13 cellular contexts compared by ENCODE assay signal in genomic region chr11:114137054-114137453, GRCh38.
DNase-seq lines count a peak whose midpoint lies in the region; TF ChIP-seq lines count a peak whose summit lies in the region.
"Had no signal": no experiment of that assay in that cellular context is flagged by ENCODE, and none has a peak within 500 bp of the region (broad histone marks: within the 10 kb centered on the region; RNA-seq: fewer than 3 reads in every experiment).

No MANE protein-coding gene starts in this region.

- H3K27ac ChIP-seq in 22Rv1, result 0 out of 2 replicates have a peak overlapping the region, but pooled peaks have one; percentile 7

- DNase-seq in CD1c-positive myeloid dendritic cell (ENCODE audit: extremely low spot score), result peak; percentile 33
- no peak for DNase-seq in osteocyte (ENCODE audit: extremely low spot score, unreplicated experiment)
- no peak for DNase-seq in NCI-H146 (lab: John Stamatoyannopoulos, UW)
- DNase-seq in activated CD8-positive, alpha-beta memory T cell treated with anti-CD3 and anti-CD28 coated beads, Interleukin-2, amount 50 U/mL, for 48 hours, result no peak
- no peak for DNase-seq in NCI-H345 (lab: John Stamatoyannopoulos, UW)
- DNase-seq: Caco-2; NCI-H1417 treated with DMSO at 0.1 percent for 48 hours; NCI-H510A treated with DMSO at 0.1 percent for 48 hours; RPMI8226; stimulated activated CD4-positive, alpha-beta T cell treated with anti-CD3 and anti-CD28 coated beads, Interleukin-1b, Interleukin-23, amount 100 ng/mL, for 48 hours; T-helper 9 cell had no signal

- TF ChIP-seq CTCF in 22Rv1 (IDR thresholded peaks at IDR 0.05) (no peak), osteocyte (IDR thresholded peaks at IDR 0.05) (no peak)

- H3K4me3 Mint-ChIP-seq in dendritic cell treated with granulocyte-macrophage colony-stimulating factor and Interleukin-4, amounts not matched to agents 40 ng/mL and 50 ng/mL, for 4 days, result no peak overlapping the region
- no peak overlapping the region for H3K4me3 Mint-ChIP-seq in osteocyte (ENCODE audit: unreplicated experiment)

- H3K9me3 Mint-ChIP-seq in dendritic cell treated with granulocyte-macrophage colony-stimulating factor and Interleukin-4, amounts not matched to agents 40 ng/mL and 50 ng/mL, for 4 days, result no peaks in the 10 kb centered on the region
- no peaks in the 10 kb centered on the region for H3K9me3 Mint-ChIP-seq in osteocyte (ENCODE audit: unreplicated experiment)

- peaks cover 62% of the 10 kb centered on the region for H3K4me1 Mint-ChIP-seq in dendritic cell treated with granulocyte-macrophage colony-stimulating factor and Interleukin-4, amounts not matched to agents 40 ng/mL and 50 ng/mL, for 4 days (ENCODE audit: low read depth)
- H3K4me1 Mint-ChIP-seq in osteocyte (ENCODE audit: unreplicated experiment), result peaks cover 46% of the 10 kb centered on the region

- peak overlapping the region; percentile 35 for H3K27ac Mint-ChIP-seq in dendritic cell treated with granulocyte-macrophage colony-stimulating factor and Interleukin-4, amounts not matched to agents 40 ng/mL and 50 ng/mL, for 4 days
- H3K27ac Mint-ChIP-seq in osteocyte (ENCODE audit: unreplicated experiment), result peak overlapping the region; percentile 2

- intact Hi-C loops in dendritic cell treated with granulocyte-macrophage colony-stimulating factor and Interleukin-4, amounts not matched to agents 40 ng/mL and 50 ng/mL, for 4 days (cut with micrococcal nuclease), result no loop called here

- H3K36me3 Mint-ChIP-seq in dendritic cell treated with granulocyte-macrophage colony-stimulating factor and Interleukin-4, amounts not matched to agents 40 ng/mL and 50 ng/mL, for 4 days (ENCODE audit: low read depth), result no peaks in the 10 kb centered on the region
- peaks cover 21% of the 10 kb centered on the region for H3K36me3 Mint-ChIP-seq in osteocyte (ENCODE audit: unreplicated experiment)

- H3K27me3 Mint-ChIP-seq in dendritic cell treated with granulocyte-macrophage colony-stimulating factor and Interleukin-4, amounts not matched to agents 40 ng/mL and 50 ng/mL, for 4 days, result peaks cover 5% of the 10 kb centered on the region
- H3K27me3 Mint-ChIP-seq in osteocyte (ENCODE audit: unreplicated experiment), result peaks cover 5% of the 10 kb centered on the region
